Comparison of ENCODE assay signal across 8 cellular contexts in the genomic region with DNA sequence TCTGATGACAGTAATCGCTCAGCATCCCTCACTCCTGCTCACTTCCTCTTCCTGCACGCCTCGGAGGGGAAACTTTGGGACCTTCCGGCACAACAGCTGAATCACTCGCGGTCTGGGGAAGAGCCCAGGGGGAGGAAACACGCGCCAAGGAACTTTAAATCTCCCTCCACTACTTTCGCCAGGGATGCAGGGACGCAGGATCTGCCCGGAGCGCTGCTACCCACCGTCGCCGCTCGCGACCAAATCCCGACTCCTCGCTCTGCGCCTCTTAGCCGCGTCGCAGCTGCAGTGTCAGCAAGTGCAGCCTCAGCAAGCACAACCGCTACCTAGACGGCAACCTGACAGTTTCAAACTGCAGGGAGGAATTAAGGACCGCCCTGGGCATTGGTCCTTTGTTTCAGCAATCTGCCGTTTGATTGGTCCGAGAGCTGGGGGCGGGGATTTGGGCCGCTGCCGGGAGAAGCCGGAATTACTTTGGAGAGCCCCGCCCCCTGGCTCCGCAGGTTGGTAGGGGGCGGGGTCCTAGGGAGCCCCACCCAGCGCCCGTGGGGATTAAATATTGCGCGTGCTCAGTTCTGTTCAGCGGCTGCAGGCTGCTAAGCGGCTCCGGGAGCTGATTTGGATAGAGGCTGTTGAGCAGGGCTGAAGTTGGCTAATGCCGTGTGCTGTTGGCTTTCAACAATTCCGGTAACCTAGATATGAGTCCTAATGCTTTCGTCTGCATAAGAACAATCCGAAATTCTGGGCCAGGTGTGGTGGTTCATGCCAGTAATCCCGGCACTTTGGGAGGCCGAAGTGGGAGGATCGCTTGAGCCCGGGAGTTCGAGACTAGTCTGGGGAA. TPM values are rescaled to one million over a fixed set of nuclear protein-coding genes. Genes with fewer than 3 reads are reported as not detected.
DNase-seq lines count a peak whose midpoint lies in the region; ATAC-seq and TF ChIP-seq lines count a peak whose summit lies in the region.

A gene with protein sequence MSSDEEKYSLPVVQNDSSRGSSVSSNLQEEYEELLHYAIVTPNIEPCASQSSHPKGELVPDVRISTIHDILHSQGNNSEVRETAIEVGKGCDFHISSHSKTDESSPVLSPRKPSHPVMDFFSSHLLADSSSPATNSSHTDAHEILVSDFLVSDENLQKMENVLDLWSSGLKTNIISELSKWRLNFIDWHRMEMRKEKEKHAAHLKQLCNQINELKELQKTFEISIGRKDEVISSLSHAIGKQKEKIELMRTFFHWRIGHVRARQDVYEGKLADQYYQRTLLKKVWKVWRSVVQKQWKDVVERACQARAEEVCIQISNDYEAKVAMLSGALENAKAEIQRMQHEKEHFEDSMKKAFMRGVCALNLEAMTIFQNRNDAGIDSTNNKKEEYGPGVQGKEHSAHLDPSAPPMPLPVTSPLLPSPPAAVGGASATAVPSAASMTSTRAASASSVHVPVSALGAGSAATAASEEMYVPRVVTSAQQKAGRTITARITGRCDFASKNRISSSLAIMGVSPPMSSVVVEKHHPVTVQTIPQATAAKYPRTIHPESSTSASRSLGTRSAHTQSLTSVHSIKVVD (minus strand): TSS at position 356 of the 841 bp plus-strand sequence. CDS start 4,500 bp downstream, outside the sequence.

- peak within 1 kb of the TSS; percentile 75 for H3K4me3 ChIP-seq in smooth muscle cell

- peak within 1 kb of the TSS; percentile 49 for H3K9ac ChIP-seq in smooth muscle cell (ENCODE audit: low read depth)

- H3F3A ChIP-seq in smooth muscle cell (ENCODE audit: low read depth): no peaks in the 10 kb centered on the region

- no peak for TF ChIP-seq CTCF in activated B cell treated with CpG ODN at 0.5 μM for 24 hours (IDR thresholded peaks at IDR 0.05)
- no peak for TF ChIP-seq CTCF in smooth muscle cell (IDR thresholded peaks at IDR 0.05; ENCODE audit: borderline replicate concordance, insufficient read depth, poor library complexity, severe bottlenecking)

- peak within 1 kb of the TSS; percentile 73 for H3K27ac ChIP-seq in caudate nucleus (ENCODE audit: low read depth, low read length)
- H3K27ac ChIP-seq in smooth muscle cell (ENCODE audit: low read depth): peak within 1 kb of the TSS; percentile 53

- POLR2A ChIA-PET in activated B cell treated with CpG ODN at 0.5 μM for 24 hours (lab: Charles Lee): interaction anchor here (0.6 to 2.3 kb wide), 9 partner anchors 8 to 1032 kb away, joined by 3 to 28 read pairs (median 4); partner anchors contain the start of genes ANKRD31, CERT1, HEXB and HMGCR

- no peaks in the 10 kb centered on the region for H3K27me3 ChIP-seq in smooth muscle cell (ENCODE audit: low read depth)

- peak within 1 kb of the TSS; percentile 93 for H2AFZ ChIP-seq in smooth muscle cell (ENCODE audit: low read depth)

- intact Hi-C loops in activated B cell treated with CpG ODN at 0.5 μM for 24 hours (cut with micrococcal nuclease): loop anchor here (1.0 to 10.0 kb wide), 12 partner anchors 130 to 1030 kb away; partner anchors contain the start of genes ANKRD31, CERT1, GFM2 and HEXB

- 11% methylated on average over 51 of the region's 51 CpGs for WGBS in smooth muscle cell (ENCODE audit: low lambda C conversion rate)

- peaks cover 7% of the 10 kb centered on the region for H3K4me1 ChIP-seq in smooth muscle cell (ENCODE audit: low read depth)

- H3K36me3 Mint-ChIP-seq in activated B cell treated with CpG ODN at 0.5 μM for 24 hours (ENCODE audit: low read depth): peaks cover 35% of the 10 kb centered on the region

- no peaks in the 10 kb centered on the region for H3K9me3 ChIP-seq in smooth muscle cell (replicated peaks; ENCODE audit: low read depth)

- H4K20me1 ChIP-seq in smooth muscle cell (ENCODE audit: low read depth): no peaks in the 10 kb centered on the region

- H3K9me3 Mint-ChIP-seq in activated B cell treated with CpG ODN at 0.5 μM for 24 hours: no peaks in the 10 kb centered on the region

- H3K36me3 ChIP-seq in smooth muscle cell (ENCODE audit: low read depth): no peaks in the 10 kb centered on the region

- in situ Hi-C loops in GM18951 (cut with MboI; ENCODE audit: low sequenced_read_pairs, unreplicated experiment): no loop called here

- peak; percentile 98 for DNase-seq in AG08395 (ENCODE audit: low spot score)
- DNase-seq in NCI-H345 (lab: John Stamatoyannopoulos, UW): peak; percentile 97
- DNase-seq in activated B cell treated with CpG ODN at 0.5 μM for 24 hours: peak; percentile 96
- peak; percentile 33 to 97 (median 91) for DNase-seq in caudate nucleus (lab: John Stamatoyannopoulos, UW)
- DNase-seq in iPS-NIHi7 (ENCODE audit: extremely low spot score): peak; percentile 99
- DNase-seq in smooth muscle cell (lab: John Stamatoyannopoulos, UW; ENCODE audit: unreplicated experiment): peak; percentile 77

- CTCF ChIA-PET in activated B cell treated with CpG ODN at 0.5 μM for 24 hours (lab: Charles Lee): interaction anchor here (1.3 kb wide), 1 partner anchor 458 kb away, joined by 3 read pairs; no protein-coding TSS in a partner anchor

- H3K4me1 Mint-ChIP-seq in activated B cell treated with CpG ODN at 0.5 μM for 24 hours: peaks cover 32% of the 10 kb centered on the region

- peak within 1 kb of the TSS; percentile 87 for H3K4me2 ChIP-seq in smooth muscle cell

- peak within 1 kb of the TSS; percentile 98 for H3K27ac Mint-ChIP-seq in activated B cell treated with CpG ODN at 0.5 μM for 24 hours

- peak within 1 kb of the TSS; percentile 98 for H3K4me3 Mint-ChIP-seq in activated B cell treated with CpG ODN at 0.5 μM for 24 hours

- ATAC-seq in HG03196 (IDR thresholded peaks at IDR 0.05; ENCODE audit: unreplicated experiment) (peak; percentile 90), activated B cell treated with CpG ODN at 0.5 μM for 24 hours (ENCODE audit: low read depth) (peak; percentile 92)

- peaks cover 2% of the 10 kb centered on the region for H3K27me3 Mint-ChIP-seq in activated B cell treated with CpG ODN at 0.5 μM for 24 hours

- TF ChIP-seq POLR2A in GM18951 (IDR thresholded peaks at IDR 0.05; ENCODE audit: extremely low read depth, insufficient read depth, insufficient read length): peak; percentile 91

- peaks cover 13% of the 10 kb centered on the region for H3K79me2 ChIP-seq in smooth muscle cell (ENCODE audit: low read depth)

RNA-seq across cellular contexts. Expression of the gene that starts here (rescaled TPM):
- total RNA-seq in activated B cell treated with CpG ODN at 0.5 μM for 24 hours (27.6 and 29.8 TPM in 2 replicates), smooth muscle cell (15.4 and 19.1 TPM in 2 replicates)
- polyA plus RNA-seq in smooth muscle cell: 4.8 and 5.7 TPM in 2 replicates

Comparison
In these comparisons a context has a peak if more than half of its experiments do, and no peak if none do; other contexts are left out.
1. Peak in every context shown above with its lines: DNase-seq, ATAC-seq, H3K4me3 ChIP-seq and H3K27ac ChIP-seq.